ENCODE assay signal across 8 cellular contexts in the genomic region with DNA sequence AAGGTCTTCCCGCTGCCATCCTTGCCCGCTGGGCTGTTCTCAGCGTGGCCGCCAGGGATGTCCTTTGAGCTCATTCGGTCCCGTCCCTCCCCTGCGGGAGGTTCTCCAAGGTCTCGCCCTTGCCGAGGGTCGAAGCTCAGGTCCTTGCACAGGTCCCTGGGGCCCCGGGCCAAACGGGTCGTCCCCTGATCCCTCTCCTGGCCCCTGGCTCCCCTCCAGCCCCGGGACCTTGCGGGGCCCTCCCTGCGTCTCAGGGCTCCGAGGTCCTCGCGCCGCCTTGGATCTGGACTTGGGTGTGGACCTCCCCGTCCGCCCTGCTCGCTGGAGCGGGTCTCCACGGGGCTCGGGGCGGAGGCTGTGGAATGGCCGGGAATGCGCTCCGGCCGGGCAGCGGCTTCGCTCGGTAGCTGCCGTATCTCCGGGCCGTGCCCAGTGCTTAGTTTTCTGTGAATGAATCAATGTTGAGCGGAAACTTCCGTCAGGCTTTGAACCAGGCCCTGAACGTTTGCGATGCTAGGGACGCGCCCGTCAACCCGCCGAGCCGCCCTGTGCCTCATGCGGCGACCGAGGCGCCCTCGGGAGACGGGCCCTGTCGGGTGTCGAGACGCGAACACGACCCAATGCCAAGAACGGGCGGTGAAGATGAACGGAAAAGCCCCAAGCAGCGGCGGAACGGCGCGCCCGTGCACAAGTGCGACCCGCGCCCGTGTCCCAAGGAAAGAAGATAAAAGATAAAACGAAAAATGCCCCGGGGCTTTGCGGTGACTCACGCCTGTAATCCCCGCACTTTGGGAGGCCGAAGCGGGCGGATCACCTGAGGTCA. TPM values are rescaled to one million over a fixed set of nuclear protein-coding genes. Genes with fewer than 3 reads are reported as not detected.
DNase-seq lines count a peak whose midpoint lies in the region; TF ChIP-seq lines count a peak whose summit lies in the region.

No MANE protein-coding gene starts in this region.

- H3K9ac ChIP-seq in rectal smooth muscle tissue (ENCODE audit: low read length), result peak overlapping the region; percentile 43

- DNase-seq in GM12864 (ENCODE audit: low read depth), result peak; percentile 31
- peak; percentile 60 to 87 (median 86) for DNase-seq in Peyer's patch
- DNase-seq in activated naive CD4-positive, alpha-beta T cell treated with anti-CD3 and anti-CD28 coated beads, Interleukin-2, amount 50 U/mL, for 16 hours, result peak; percentile 71
- peak; percentile 52 to 61 for DNase-seq in cardiac muscle cell (ENCODE audit: low read depth in 1 of 2, low spot score in 1 of 2)
- peak; percentile 73 for DNase-seq in ureter (ENCODE audit: low spot score)
- no peak for DNase-seq in SIG-M5 (lab: John Stamatoyannopoulos, UW)
- no peak for DNase-seq in NK-92 (lab: John Stamatoyannopoulos, UW; ENCODE audit: unreplicated experiment)

- TF ChIP-seq POLR2A in Peyer's patch (IDR thresholded peaks at IDR 0.05), result peak; percentile 47 to 52

- H3K27me3 ChIP-seq in Peyer's patch, result no peaks in the 10 kb centered on the region
- H3K27me3 ChIP-seq in cardiac muscle cell, result no peaks in the 10 kb centered on the region
- H3K27me3 ChIP-seq in rectal smooth muscle tissue (ENCODE audit: control insufficient read depth, insufficient read depth, low read length), result no peaks in the 10 kb centered on the region

- H3K27ac ChIP-seq in Peyer's patch, result no peak overlapping the region
- no peak overlapping the region for H3K27ac ChIP-seq in cardiac muscle cell
- H3K27ac ChIP-seq in rectal smooth muscle tissue (ENCODE audit: low read depth, low read length), result no peak overlapping the region

- H3K4me3 ChIP-seq in GM12864 (ENCODE audit: low read depth, low read length), result no peak overlapping the region; the same call in 1 of the 2 replicates
- H3K4me3 ChIP-seq in Peyer's patch, result no peak overlapping the region
- H3K4me3 ChIP-seq in cardiac muscle cell, result no peak overlapping the region
- H3K4me3 ChIP-seq in rectal smooth muscle tissue (ENCODE audit: low read length), result no peak overlapping the region

- H3K9me3 ChIP-seq in Peyer's patch (no peaks in the 10 kb centered on the region), cardiac muscle cell (ENCODE audit: low read depth) (no peaks in the 10 kb centered on the region)

- peaks cover 0 to 18% (median 6%) of the 10 kb centered on the region in 4 donors for H3K4me1 ChIP-seq in Peyer's patch
- peaks cover 5% of the 10 kb centered on the region for H3K4me1 ChIP-seq in cardiac muscle cell (ENCODE audit: low read depth)
- H3K4me1 ChIP-seq in rectal smooth muscle tissue (ENCODE audit: control insufficient read depth, insufficient read depth, low read length), result peaks cover 9% of the 10 kb centered on the region

- TF ChIP-seq CTCF in GM12864 (IDR thresholded peaks at IDR 0.05; ENCODE audit: low read depth, low read length, missing control alignments) (peak; percentile 58), Peyer's patch (IDR thresholded peaks at IDR 0.05) (peak; percentile 25 to 79 (median 61)), cardiac muscle cell (IDR thresholded peaks at IDR 0.05; ENCODE audit: low read depth, low read length) (peak; percentile 52)

- peaks cover 0 to 6% (median 0%) of the 10 kb centered on the region in 3 donors for H3K36me3 ChIP-seq in Peyer's patch
- no peaks in the 10 kb centered on the region for H3K36me3 ChIP-seq in cardiac muscle cell
- peaks cover 4% of the 10 kb centered on the region for H3K36me3 ChIP-seq in rectal smooth muscle tissue (ENCODE audit: control insufficient read depth, insufficient read depth, low read length)

RNA-seq across cellular contexts. Expression of a gene that starts 0.8 kb away (rescaled TPM):
- not detected for total RNA-seq in Peyer's patch
- total RNA-seq in cardiac muscle cell, result not detected in 2 replicates
- not detected in 2 replicates for polyA plus RNA-seq in cardiac muscle cell
- 13.6 TPM for total RNA-seq in ureter

RNA-seq across cellular contexts. Expression of a gene that starts 27.7 kb away (rescaled TPM):
- total RNA-seq in Peyer's patch, result 10 to 100 TPM; 21.4 to 34.7 (median 24.2) TPM
- 26.0 and 27.3 TPM in 2 replicates for total RNA-seq in cardiac muscle cell
- 21.0 and 27.3 TPM in 2 replicates for polyA plus RNA-seq in cardiac muscle cell
- 30.6 TPM for total RNA-seq in ureter

Comparison
In these comparisons a context has a peak if more than half of its experiments do, and no peak if none do; other contexts are left out.
1. DNase-seq: peak in GM12864 (single experiment), Peyer's patch (3 of 3), activated naive CD4-positive, alpha-beta T cell treated with anti-CD3 and anti-CD28 coated beads, Interleukin-2, amount 50 U/mL, for 16 hours (single experiment), cardiac muscle cell (2 of 2) and ureter (single experiment); none in SIG-M5 (single experiment) and NK-92 (single experiment).
2. RNA of a gene that starts 0.8 kb away (total RNA-seq): 13.6 TPM in ureter (single experiment); not detected in Peyer's patch and not detected in cardiac muscle cell; every median in the first group is over 10 times any median in the second.
3. Peak in every context shown above with its lines, with median percentiles within 50 percentile points of each other: CTCF ChIP-seq.